In genomic region chr10:11023009-11023408, GRCh38 we compare ENCODE assay signal across 22 cellular contexts. TPM values are rescaled to one million over a fixed set of nuclear protein-coding genes. Genes with fewer than 3 reads are reported as not detected.
DNase-seq lines count a peak whose midpoint lies in the region; ATAC-seq, FAIRE-seq and TF ChIP-seq lines count a peak whose summit lies in the region.
"Had no signal": no experiment of that assay in that cellular context is flagged by ENCODE, and none has a peak within 500 bp of the region (broad histone marks: within the 10 kb centered on the region; RNA-seq: fewer than 3 reads in every experiment).

No MANE protein-coding gene starts in this region.

- H3K4me3 Mint-ChIP-seq in nephron = peak overlapping the region in 2 of 3 experiments; percentile 1 to 55
- H3K4me3 Mint-ChIP-seq in HFFc6 = no peak overlapping the region

- intact Hi-C loops in Right ventricle myocardium superior (cut with DNase I) = loop anchor here (10.0 kb wide), 1 partner anchor 242 kb away; no protein-coding TSS in a partner anchor
- intact Hi-C loops in dorsolateral prefrontal cortex (cut with DNase I) = no loop called here

- H3K4me1 ChIP-seq in right atrium auricular region = peaks cover 0 to 57% of the 10 kb centered on the region in 2 donors

- TF ChIP-seq CTCF in right atrium auricular region (IDR thresholded peaks at IDR 0.05) (no peak), dorsolateral prefrontal cortex (IDR thresholded peaks at IDR 0.05 in 54 of 56, conservative IDR thresholded peaks at IDR 0.05 in 2 of 56; ENCODE audit: low read depth in 1 of 56, partially characterized antibody in 56 of 56) (no peak), nephron (IDR thresholded peaks at IDR 0.05; ENCODE audit: unreplicated experiment in 3 of 3) (no peak), HFFc6 (IDR thresholded peaks at IDR 0.05) (no peak)

- H3K9me3 ChIP-seq in right atrium auricular region = no peaks in the 10 kb centered on the region

- H3K36me3 Mint-ChIP-seq in nephron (ENCODE audit: low read depth) (peaks cover 3% of the 10 kb centered on the region), HFFc6 (ENCODE audit: low read depth) (no peaks in the 10 kb centered on the region)

- H3K27me3 ChIP-seq in right atrium auricular region (no peaks in the 10 kb centered on the region), dorsolateral prefrontal cortex (peaks cover 0 to 44% (median 0%) of the 10 kb centered on the region in 45 donors)

- no peak for FAIRE-seq in frontal cortex (lab: Jason Lieb, UNC)
- FAIRE-seq: G401.6, RCC 7860 had no signal

- ATAC-seq in Right ventricle myocardium superior (ENCODE audit: poor library complexity) = no peak

- H3K27me3 Mint-ChIP-seq in nephron (ENCODE audit: low read depth) = peaks cover 38% of the 10 kb centered on the region
- H3K27me3 Mint-ChIP-seq in HFFc6 (ENCODE audit: insufficient read depth) = peaks cover 3% of the 10 kb centered on the region

- H3K4me1 Mint-ChIP-seq in nephron (peaks cover 56% of the 10 kb centered on the region), HFFc6 (ENCODE audit: low read depth) (no peaks in the 10 kb centered on the region)

- DNase-seq in right atrium auricular region (ENCODE audit: low spot score) (no peak), Right ventricle myocardium superior (no peak), dorsolateral prefrontal cortex (no peak), HUDEP-2 (lab: John Stamatoyannopoulos, UW; ENCODE audit: unreplicated experiment in 76 of 76) (no peak), HFFc6 (no peak), frontal cortex (ENCODE audit: low spot score in 2 of 2) (no peak)
- DNase-seq: H7, MV-4-11, NCI-H1105 treated with DMSO at 0.1 percent for 48 hours, NCI-H1694, NCI-H2081, NCI-H2171, NCI-H345, NCI-H524, NCI-H774 had no signal

- no peaks in the 10 kb centered on the region for H3K36me3 ChIP-seq in right atrium auricular region

- peak overlapping the region; percentile 49 to 95 for H3K27ac ChIP-seq in right atrium auricular region
- peak overlapping the region in 36 of 59 donors; percentile 1 to 72 (median 34) for H3K27ac ChIP-seq in dorsolateral prefrontal cortex
- H3K27ac ChIP-seq: C4-2B, HL-60, KMS-11 had no signal

- no peaks in the 10 kb centered on the region for H3K9me3 Mint-ChIP-seq in nephron
- peaks cover 4% of the 10 kb centered on the region; the same call in 1 of the 2 replicates for H3K9me3 Mint-ChIP-seq in HFFc6

- peak overlapping the region in 1 of 3 experiments; percentile 30 for H3K27ac Mint-ChIP-seq in nephron
- H3K27ac Mint-ChIP-seq in HFFc6 = no peak overlapping the region

- no peak overlapping the region for H3K4me3 ChIP-seq in right atrium auricular region
- peak overlapping the region in 48 of 59 donors; percentile 0 to 85 (median 62) for H3K4me3 ChIP-seq in dorsolateral prefrontal cortex

RNA-seq across cellular contexts. Expression of gene CELF2, which starts 5.3 kb away (rescaled TPM):
- total RNA-seq in right atrium auricular region = 10 to 100 TPM; 63.2 to 69.4 TPM
- 67.7 TPM for total RNA-seq in Right ventricle myocardium superior
- total RNA-seq in dorsolateral prefrontal cortex = 100 to 1,000 TPM in 119 of 120 experiments, 10 to 100 TPM in 1; 93.7 to 263 (median 189) TPM
- 1 to 10 TPM; 2.7 to 5.2 (median 3.5) TPM for total RNA-seq in HFFc6 (2021; fragmentation: NEBNext Ultra II Directional; extraction: Animal tissue kit (Norgen Biotek cat#: 25700))
- 129 TPM for total RNA-seq in frontal cortex
- total RNA-seq: HT-29 had no signal

Comparison
In these comparisons a context has a peak if more than half of its experiments do, and no peak if none do; other contexts are left out.
1. H3K4me3 ChIP-seq: peak in dorsolateral prefrontal cortex (48 of 59); none in right atrium auricular region (0 of 2).
2. RNA of gene CELF2, which starts 5.3 kb away (total RNA-seq): 93.7 to 263 TPM in dorsolateral prefrontal cortex, 129 TPM in frontal cortex (single experiment), 63.2 to 69.4 TPM in right atrium auricular region and 67.7 TPM in Right ventricle myocardium superior (single experiment); 2.7 to 5.2 TPM in HFFc6; every median in the first group is over 10 times any median in the second.